In genomic region chr2:218294430-218294999, GRCh38 we compare ENCODE assay signal across 12 cellular contexts. TPM values are rescaled to one million over a fixed set of nuclear protein-coding genes. Genes with fewer than 3 reads are reported as not detected.
DNase-seq lines count a peak whose midpoint lies in the region; ATAC-seq, FAIRE-seq and TF ChIP-seq lines count a peak whose summit lies in the region.
"Had no signal": no experiment of that assay in that cellular context is flagged by ENCODE, and none has a peak within 500 bp of the region (broad histone marks: within the 10 kb centered on the region; RNA-seq: fewer than 3 reads in every experiment).

No MANE protein-coding gene starts in this region.

- H3K36me3 ChIP-seq in SK-N-SH (replicated peaks in 1 of 2; ENCODE audit: control insufficient read depth in 1 of 2, insufficient read depth in 2 of 2, low read length in 1 of 2): no peaks in the 10 kb centered on the region
- H3K36me3 ChIP-seq: adrenal gland, SJSA1 had no signal

- H3K4me2 ChIP-seq in SK-N-SH: no peak overlapping the region

- H3K36me3 Mint-ChIP-seq in CD4-positive, alpha-beta T cell (ENCODE audit: low read depth): peaks cover 22% of the 10 kb centered on the region
- no peaks in the 10 kb centered on the region for H3K36me3 Mint-ChIP-seq in brain
- no peaks in the 10 kb centered on the region for H3K36me3 Mint-ChIP-seq in naive thymus-derived CD8-positive, alpha-beta T cell

- H3K27ac ChIP-seq in CD4-positive, alpha-beta T cell (ENCODE audit: low read depth, low read length): no peak overlapping the region
- no peak overlapping the region for H3K27ac ChIP-seq in SK-N-SH (ENCODE audit: low read depth in 2 of 2, low read length in 1 of 2)
- H3K27ac ChIP-seq: SJSA1 had no signal

- 80% methylated on average over 5 of the region's 5 CpGs for WGBS in SK-N-SH (ENCODE audit: low lambda C conversion rate)

- H3K79me2 ChIP-seq in SK-N-SH (ENCODE audit: insufficient read depth): no peaks in the 10 kb centered on the region

- H3K9ac ChIP-seq in SK-N-SH: no peak overlapping the region

- no peaks in the 10 kb centered on the region for H3K9me3 ChIP-seq in CD4-positive, alpha-beta T cell (ENCODE audit: control insufficient read depth, low read length)
- no peaks in the 10 kb centered on the region for H3K9me3 ChIP-seq in SK-N-SH
- H3K9me3 ChIP-seq: adrenal gland, SJSA1 had no signal

- POLR2A ChIA-PET in CD4-positive, alpha-beta T cell (lab: Charles Lee): no interaction called here
- POLR2A ChIA-PET in naive thymus-derived CD8-positive, alpha-beta T cell (lab: Charles Lee): interaction anchor here (0.6 to 1.0 kb wide), 2 partner anchors 74 to 105 kb away, joined by 3 read pairs; partner anchors contain the start of gene CTDSP1
- POLR2A ChIA-PET in SK-N-SH (lab: Yijun Ruan, JAX): no interaction called here

- no peak overlapping the region for H3K4me3 ChIP-seq in SK-N-SH (ENCODE audit: low read depth in 2 of 2, low read length in 1 of 2)
- H3K4me3 ChIP-seq: adrenal gland, SJSA1 had no signal

- no peak for DNase-seq in CD4-positive, alpha-beta T cell
- peak in 1 of 10 donors; percentile 14 for DNase-seq in naive thymus-derived CD8-positive, alpha-beta T cell
- no peak for DNase-seq in SK-N-SH
- no peak for DNase-seq in activated T-cell treated with anti-CD3 and anti-CD28 coated beads, Interleukin-2, amount 50 U/mL, for 1 hour
- DNase-seq in GM12891 (ENCODE audit: insufficient read length, low spot score): no peak
- DNase-seq: adrenal gland, foreskin melanocyte, mesendoderm, NCI-H2107 had no signal

- no peak for TF ChIP-seq RAD21 in SK-N-SH (IDR thresholded peaks at IDR 0.05; ENCODE audit: low read length)

- peaks cover 0 to 5% of the 10 kb centered on the region in 2 experiments; a peak in 1 of 4 replicates for H3K4me1 ChIP-seq in SK-N-SH (ENCODE audit: control insufficient read depth in 1 of 2, insufficient read depth in 2 of 2, low read depth in 1 of 2, low read length in 1 of 2)

- H3K27me3 ChIP-seq in CD4-positive, alpha-beta T cell (ENCODE audit: control insufficient read depth, insufficient read depth, low read length): no peaks in the 10 kb centered on the region
- H3K27me3 ChIP-seq in SK-N-SH (ENCODE audit: insufficient read depth): no peaks in the 10 kb centered on the region
- H3K27me3 ChIP-seq: adrenal gland, SJSA1 had no signal

- H3K4me3 Mint-ChIP-seq in CD4-positive, alpha-beta T cell: peak overlapping the region; percentile 78
- peak overlapping the region in 1 of 5 experiments; percentile 40 for H3K4me3 Mint-ChIP-seq in brain
- H3K4me3 Mint-ChIP-seq in naive thymus-derived CD8-positive, alpha-beta T cell: no peak overlapping the region

- no peaks in the 10 kb centered on the region for H3K9me3 Mint-ChIP-seq in CD4-positive, alpha-beta T cell
- H3K9me3 Mint-ChIP-seq in brain: no peaks in the 10 kb centered on the region
- no peaks in the 10 kb centered on the region for H3K9me3 Mint-ChIP-seq in naive thymus-derived CD8-positive, alpha-beta T cell

- no peak for TF ChIP-seq EP300 in SK-N-SH (IDR thresholded peaks at IDR 0.05; ENCODE audit: borderline replicate concordance in 1 of 2, low read depth in 1 of 2, low read length in 1 of 2)

- H3K27me3 Mint-ChIP-seq in CD4-positive, alpha-beta T cell: no peaks in the 10 kb centered on the region
- H3K27me3 Mint-ChIP-seq in brain: peaks cover 11% of the 10 kb centered on the region
- no peaks in the 10 kb centered on the region for H3K27me3 Mint-ChIP-seq in naive thymus-derived CD8-positive, alpha-beta T cell

- H3K4me1 Mint-ChIP-seq in CD4-positive, alpha-beta T cell (ENCODE audit: low read depth): peaks cover 42% of the 10 kb centered on the region
- peaks cover 35% of the 10 kb centered on the region for H3K4me1 Mint-ChIP-seq in brain
- peaks cover 22 to 44% (median 38%) of the 10 kb centered on the region in 4 donors for H3K4me1 Mint-ChIP-seq in naive thymus-derived CD8-positive, alpha-beta T cell

- H3F3A ChIP-seq in SK-N-SH (replicated peaks; ENCODE audit: insufficient read depth): no peaks in the 10 kb centered on the region

- no peak for TF ChIP-seq CTCF in CD4-positive, alpha-beta T cell (IDR thresholded peaks at IDR 0.05)
- TF ChIP-seq CTCF in brain (conservative IDR thresholded peaks at IDR 0.05) (no peak), SK-N-SH (IDR thresholded peaks at IDR 0.05) (no peak)

- H2AFZ ChIP-seq in SK-N-SH (ENCODE audit: low read depth): no peak overlapping the region

- CTCF ChIA-PET in CD4-positive, alpha-beta T cell (lab: Charles Lee): interaction anchor here (1.7 kb wide), 1 partner anchor 62 kb away, joined by 5 read pairs; the partner anchor contains the start of gene CATIP
- CTCF ChIA-PET in SK-N-SH (lab: Yijun Ruan, JAX): interaction anchor here (1.8 to 2.7 kb wide), 2 partner anchors 22 to 62 kb away, joined by 5 to 13 read pairs; partner anchors contain the start of gene CATIP

- H3K27ac Mint-ChIP-seq in CD4-positive, alpha-beta T cell: peak overlapping the region; percentile 99
- peak overlapping the region in 3 of 5 experiments; percentile 64 to 90 (median 70) for H3K27ac Mint-ChIP-seq in brain
- peak overlapping the region in 6 of 10 donors; percentile 25 to 67 (median 38) for H3K27ac Mint-ChIP-seq in naive thymus-derived CD8-positive, alpha-beta T cell

- no peak for TF ChIP-seq POLR2A in GM12891 (IDR thresholded peaks at IDR 0.05; ENCODE audit: low read depth, low read length)

- no peaks in the 10 kb centered on the region for H3K9me2 ChIP-seq in SK-N-SH

- no peak for FAIRE-seq in GM12891 (lab: Jason Lieb, UNC)

- ATAC-seq in CD4-positive, alpha-beta T cell (ENCODE audit: poor library complexity): no peak
- ATAC-seq in naive thymus-derived CD8-positive, alpha-beta T cell: no peak

- H4K20me1 ChIP-seq in SK-N-SH (ENCODE audit: insufficient read depth): no peaks in the 10 kb centered on the region

- intact Hi-C loops in CD4-positive, alpha-beta T cell (cut with DNase I, micrococcal nuclease): loop anchor here in 1 of 2 experiments (5.0 kb wide), 1 partner anchor 273 kb away; the partner anchor contains the start of genes CNOT9 and USP37

TF ChIP-seq in SK-N-SH, 30 proteins besides CTCF, POLR2A, EP300 and RAD21:
- no peak for TF ChIP-seq USF2 (IDR thresholded peaks at IDR 0.05; ENCODE audit: borderline replicate concordance, low read depth, low read length)
- no peak for TF ChIP-seq GABPA (IDR thresholded peaks at IDR 0.05; ENCODE audit: low read depth)
TF ChIP-seq in SK-N-SH: peak in this region for 0.

TF ChIP-seq in GM12891, 5 proteins besides CTCF, POLR2A, EP300 and RAD21:
- TF ChIP-seq TAF1 (IDR thresholded peaks at IDR 0.05; ENCODE audit: low read depth, low read length) (no peak), PAX5 (IDR thresholded peaks at IDR 0.05; ENCODE audit: insufficient read depth, low read length, severe bottlenecking) (no peak), POLR2AphosphoS5 (IDR thresholded peaks at IDR 0.05; ENCODE audit: low read depth, low read length) (no peak), SPI1 (IDR thresholded peaks at IDR 0.05; ENCODE audit: low read depth, low read length) (no peak), POU2F2 (IDR thresholded peaks at IDR 0.05; ENCODE audit: low read depth, low read length) (no peak)

RNA-seq across cellular contexts. Expression of gene TMBIM1, which starts 2.2 kb away (rescaled TPM):
- total RNA-seq in CD4-positive, alpha-beta T cell: 100 to 1,000 TPM in 1 of 2 experiments, 10 to 100 TPM in 1; 99.2 to 102 TPM
- polyA plus RNA-seq in brain (ENCODE audit: insufficient read depth, low read depth, low replicate concordance) (58.7 TPM), SK-N-SH (2012; rRNA removed) (7.3 and 7.8 TPM in 2 replicates)
- 100 to 1,000 TPM in 1 of 2 experiments, 10 to 100 TPM in 1; 95.1 to 100 TPM for total RNA-seq in naive thymus-derived CD8-positive, alpha-beta T cell
- polyA plus RNA-seq in naive thymus-derived CD8-positive, alpha-beta T cell: 100 to 1,000 TPM in 1 of 3 donors, 10 to 100 TPM in 2; 75.8 to 114 (median 80.3) TPM
- polyA plus RNA-seq in SK-N-SH (2012; cell fraction: cytosol; rRNA removed): 4.4 and 6.8 TPM in 2 replicates
- 4.5 and 5.3 TPM in 2 replicates for polyA plus RNA-seq in SK-N-SH (2012; cell fraction: nucleus; rRNA removed)
- 37.9 TPM for polyA plus RNA-seq in GM12891 (2012; ENCODE audit: low read depth, missing spikeins)

RNA-seq across cellular contexts. Expression of gene PNKD, which starts 24.2 kb away (rescaled TPM):
- 10 to 100 TPM in 1 of 2 experiments, 1 to 10 TPM in 1; 9.2 to 10.6 TPM for total RNA-seq in CD4-positive, alpha-beta T cell
- polyA plus RNA-seq in brain (ENCODE audit: insufficient read depth, low read depth, low replicate concordance) (119 TPM), SK-N-SH (2012; rRNA removed) (92.2 and 101 TPM in 2 replicates)
- 10 to 100 TPM; 33.6 to 40.5 TPM for total RNA-seq in naive thymus-derived CD8-positive, alpha-beta T cell
- 100 to 1,000 TPM; 108 to 119 (median 109) TPM for polyA plus RNA-seq in naive thymus-derived CD8-positive, alpha-beta T cell
- 56.7 and 75.3 TPM in 2 replicates for polyA plus RNA-seq in SK-N-SH (2012; cell fraction: cytosol; rRNA removed)
- polyA plus RNA-seq in SK-N-SH (2012; cell fraction: nucleus; rRNA removed): 57.8 and 74.7 TPM in 2 replicates
- polyA plus RNA-seq in GM12891 (2012; ENCODE audit: low read depth, missing spikeins): 42.6 TPM

RNA-seq across cellular contexts. Expression of gene AAMP, which starts 24.6 kb away (rescaled TPM):
- 10 to 100 TPM; 40.2 to 42.5 TPM for total RNA-seq in CD4-positive, alpha-beta T cell
- polyA plus RNA-seq in brain (ENCODE audit: insufficient read depth, low read depth, low replicate concordance): 115 TPM
- total RNA-seq in naive thymus-derived CD8-positive, alpha-beta T cell: 10 to 100 TPM; 57.0 to 61.6 TPM
- polyA plus RNA-seq in naive thymus-derived CD8-positive, alpha-beta T cell: 10 to 100 TPM; 77.0 to 93.6 (median 89.7) TPM
- 223 and 276 TPM in 2 replicates for polyA plus RNA-seq in SK-N-SH (2012; rRNA removed)
- polyA plus RNA-seq in SK-N-SH (2012; cell fraction: cytosol; rRNA removed): 191 and 203 TPM in 2 replicates
- 302 and 308 TPM in 2 replicates for polyA plus RNA-seq in SK-N-SH (2012; cell fraction: nucleus; rRNA removed)
- polyA plus RNA-seq in GM12891 (2012; ENCODE audit: low read depth, missing spikeins): 59.1 TPM

RNA-seq across cellular contexts. Expression of gene GPBAR1, which starts 33.7 kb away (rescaled TPM):
- total RNA-seq in CD4-positive, alpha-beta T cell: 1 to 10 TPM; 1.6 to 1.8 TPM
- polyA plus RNA-seq in brain (ENCODE audit: insufficient read depth, low read depth, low replicate concordance) (0.39 TPM), SK-N-SH (2012; rRNA removed) (0.08 and 0.13 TPM in 2 replicates)
- 1 to 10 TPM; 1.1 to 1.4 TPM for total RNA-seq in naive thymus-derived CD8-positive, alpha-beta T cell
- polyA plus RNA-seq in naive thymus-derived CD8-positive, alpha-beta T cell: under 1 TPM; 0.14 to 0.41 (median 0.28) TPM
- polyA plus RNA-seq in SK-N-SH (2012; cell fraction: cytosol; rRNA removed): 0.03 and 0.05 TPM in 2 replicates
- 0.38 and 0.50 TPM in 2 replicates for polyA plus RNA-seq in SK-N-SH (2012; cell fraction: nucleus; rRNA removed)
- 0.22 TPM for polyA plus RNA-seq in GM12891 (2012; ENCODE audit: low read depth, missing spikeins)
- polyA plus RNA-seq: BJ had no signal

Comparison
In these comparisons a context has a peak if more than half of its experiments do, and no peak if none do; other contexts are left out.
1. H3K27ac Mint-ChIP-seq: peak in every context shown above with its lines; median percentile 99 in CD4-positive, alpha-beta T cell; 70 in brain; 38 in naive thymus-derived CD8-positive, alpha-beta T cell.